ENCODE assay signal across 15 cellular contexts in the genomic region with DNA sequence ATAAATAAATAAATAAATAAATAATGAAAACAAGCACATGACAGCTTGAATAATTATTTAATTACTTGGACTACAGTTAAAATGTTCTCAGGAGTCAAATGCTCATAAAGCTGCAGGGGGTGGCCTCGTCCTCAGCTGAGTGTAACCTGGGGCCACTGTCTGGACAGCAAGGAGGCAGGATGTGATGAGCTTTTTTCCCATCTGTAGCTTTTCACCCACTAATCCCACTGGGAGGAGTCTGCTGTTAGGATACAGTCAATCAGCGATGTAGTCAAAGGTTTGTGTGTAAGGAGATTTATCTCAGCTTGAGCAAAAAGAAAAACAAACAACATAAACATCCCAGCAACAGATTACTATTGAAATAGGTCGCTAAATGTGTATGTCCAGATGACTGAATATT.
"Had no signal": no experiment of that assay in that cellular context is flagged by ENCODE, and none has a peak within 500 bp of the region (broad histone marks: within the 10 kb centered on the region; RNA-seq: fewer than 3 reads in every experiment).

No MANE protein-coding gene starts in this region.

- H3K27me3 ChIP-seq: neutrophil, stomach had no signal

- H3K4me3 Mint-ChIP-seq: activated CD8-positive, alpha-beta memory T cell treated with anti-CD3 and anti-CD28 coated beads, Interleukin-2, amount 10 ng/mL, durations not matched to agents 7 days and 5 days; activated naive CD4-positive, alpha-beta T cell treated with anti-CD3 and anti-CD28 coated beads, Interleukin-2, amount 50 U/mL, for 24 hours; activated T-cell treated with anti-CD3 and anti-CD28 coated beads, Interleukin-2, amount 50 U/mL, for 24 hours; brain; endodermal cell; naive thymus-derived CD4-positive, alpha-beta T cell had no signal

- H3K27ac ChIP-seq: neutrophil had no signal

- H3K27me3 Mint-ChIP-seq: activated naive CD4-positive, alpha-beta T cell treated with anti-CD3 and anti-CD28 coated beads, Interleukin-2, amount 50 U/mL, for 24 hours; activated T-cell treated with anti-CD3 and anti-CD28 coated beads, Interleukin-2, amount 50 U/mL, for 24 hours; brain had no signal

- DNase-seq: activated CD4-positive, alpha-beta T cell treated with anti-CD3 and anti-CD28 coated beads, Interleukin-2, amount 50 U/mL, for 4 hours; activated CD8-positive, alpha-beta memory T cell treated with anti-CD3 and anti-CD28 coated beads, Interleukin-2, amount 10 ng/mL, durations not matched to agents 7 days and 5 days; activated effector memory CD4-positive, alpha-beta T cell treated with Interleukin-2 at 50 U/mL for 16 hours; activated T-cell treated with anti-CD3 and anti-CD28 coated beads, Interleukin-2, amount 50 U/mL, for 24 hours; amygdala; endodermal cell; erythroblast; naive thymus-derived CD4-positive, alpha-beta T cell; posterior cingulate gyrus; stimulated activated CD4-positive, alpha-beta T cell treated with anti-CD3 and anti-CD28 coated beads, Interleukin-4, amount 100 ng/mL, for 4 hours; stomach had no signal

- H3K36me3 ChIP-seq: neutrophil, thoracic aorta had no signal

- ATAC-seq: activated CD8-positive, alpha-beta memory T cell treated with anti-CD3 and anti-CD28 coated beads, Interleukin-2, amount 10 ng/mL, durations not matched to agents 7 days and 5 days; naive thymus-derived CD4-positive, alpha-beta T cell had no signal

- H3K9me3 Mint-ChIP-seq: activated naive CD4-positive, alpha-beta T cell treated with anti-CD3 and anti-CD28 coated beads, Interleukin-2, amount 50 U/mL, for 24 hours; activated T-cell treated with anti-CD3 and anti-CD28 coated beads, Interleukin-2, amount 50 U/mL, for 24 hours; brain; endodermal cell; naive thymus-derived CD4-positive, alpha-beta T cell had no signal

- H3K9me3 ChIP-seq: neutrophil, stomach, thoracic aorta had no signal

- H3K4me3 ChIP-seq: stomach, thoracic aorta had no signal

- H3K27ac Mint-ChIP-seq: activated CD8-positive, alpha-beta memory T cell treated with anti-CD3 and anti-CD28 coated beads, Interleukin-2, amount 10 ng/mL, durations not matched to agents 7 days and 5 days; activated naive CD4-positive, alpha-beta T cell treated with anti-CD3 and anti-CD28 coated beads, Interleukin-2, amount 50 U/mL, for 24 hours; activated T-cell treated with anti-CD3 and anti-CD28 coated beads, Interleukin-2, amount 50 U/mL, for 24 hours; endodermal cell; naive thymus-derived CD4-positive, alpha-beta T cell had no signal

- H3K36me3 Mint-ChIP-seq: activated CD8-positive, alpha-beta memory T cell treated with anti-CD3 and anti-CD28 coated beads, Interleukin-2, amount 10 ng/mL, durations not matched to agents 7 days and 5 days had no signal
